8 cellular contexts compared by ENCODE assay signal in genomic region chr17:27296427-27296979, GRCh38. TPM values are rescaled to one million over a fixed set of nuclear protein-coding genes. Genes with fewer than 3 reads are reported as not detected.
DNase-seq lines count a peak whose midpoint lies in the region; ATAC-seq and TF ChIP-seq lines count a peak whose summit lies in the region.

No MANE protein-coding gene starts in this region.

- CTCF ChIA-PET in GM10248 (lab: Yijun Ruan, JAX): interaction anchor here (0.9 to 2.1 kb wide), 6 partner anchors 8 to 60 kb away, joined by 3 to 8 read pairs (median 4); no protein-coding TSS in a partner anchor

- ATAC-seq in lower lobe of right lung (no peak), aorta (ENCODE audit: low FRiP score) (no peak)

- POLR2A ChIA-PET in GM10248 (lab: Yijun Ruan, JAX): interaction anchor here (0.6 to 1.3 kb wide), 3 partner anchors 28 to 170 kb away, joined by 3 to 5 read pairs (median 4); no protein-coding TSS in a partner anchor

- DNase-seq in left ventricle myocardium inferior (no peak), cardiac septum (ENCODE audit: low spot score) (no peak), amniotic stem cell (lab: John Stamatoyannopoulos, UW) (peak; percentile 37), lower lobe of right lung (no peak), aorta (no peak), GM10248 (ENCODE audit: extremely low spot score) (no peak), NCI-H187 treated with DMSO at 0.1 percent for 48 hours (lab: John Stamatoyannopoulos, UW) (no peak)
- no peak for DNase-seq in activated CD4-positive, CD25-positive, alpha-beta regulatory T cell (lab: John Stamatoyannopoulos, UW)

- TF ChIP-seq CTCF in left ventricle myocardium inferior (IDR thresholded peaks at IDR 0.05; ENCODE audit: borderline replicate concordance) (no peak), lower lobe of right lung (IDR thresholded peaks at IDR 0.05) (no peak), GM10248 (IDR thresholded peaks at IDR 0.05; ENCODE audit: control extremely low read depth, extremely low read depth, low read depth, missing control alignments) (no peak)

- peak overlapping the region; percentile 99 for H3K27ac ChIP-seq in left ventricle myocardium inferior (replicated peaks)
- peak overlapping the region; percentile 99 for H3K27ac ChIP-seq in lower lobe of right lung
- no peak overlapping the region for H3K27ac ChIP-seq in aorta (ENCODE audit: low read depth in 1 of 2, low read length in 2 of 2)

- H3K9me3 ChIP-seq in left ventricle myocardium inferior (replicated peaks): no peaks in the 10 kb centered on the region
- H3K9me3 ChIP-seq in lower lobe of right lung: no peaks in the 10 kb centered on the region
- no peaks in the 10 kb centered on the region for H3K9me3 ChIP-seq in aorta (ENCODE audit: control insufficient read depth, low read length)

- H3K36me3 ChIP-seq in left ventricle myocardium inferior (no peaks in the 10 kb centered on the region), lower lobe of right lung (peaks cover 4% of the 10 kb centered on the region), aorta (ENCODE audit: control insufficient read depth in 1 of 2, insufficient read depth in 2 of 2, low read length in 1 of 2) (no peaks in the 10 kb centered on the region)

- H3K27me3 ChIP-seq in left ventricle myocardium inferior (ENCODE audit: low read depth) (no peaks in the 10 kb centered on the region), lower lobe of right lung (ENCODE audit: low read depth) (no peaks in the 10 kb centered on the region), aorta (ENCODE audit: control insufficient read depth in 1 of 2, insufficient read depth in 2 of 2, low read length in 1 of 2) (no peaks in the 10 kb centered on the region)

- H3K4me3 ChIP-seq in left ventricle myocardium inferior (peak overlapping the region; percentile 80), lower lobe of right lung (peak overlapping the region; percentile 90), aorta (ENCODE audit: low read length in 2 of 2) (peak overlapping the region; percentile 60 to 64)

- 1% methylated on average over 2 of the region's 2 CpGs for WGBS in aorta, 2 donors

- peaks cover 80% of the 10 kb centered on the region for H3K4me1 ChIP-seq in left ventricle myocardium inferior
- H3K4me1 ChIP-seq in lower lobe of right lung: peaks cover 63% of the 10 kb centered on the region
- no peaks in the 10 kb centered on the region for H3K4me1 ChIP-seq in aorta (ENCODE audit: control insufficient read depth in 1 of 2, insufficient read depth in 2 of 2, low read length in 2 of 2)

- intact Hi-C loops in left ventricle myocardium inferior (cut with micrococcal nuclease): no loop called here
- intact Hi-C loops in cardiac septum (cut with DNase I): no loop called here
- intact Hi-C loops in lower lobe of right lung (cut with DNase I): no loop called here
- intact Hi-C loops in aorta (cut with DNase I): no loop called here

RNA-seq across cellular contexts. Expression of gene WSB1, which starts 2.6 kb away (rescaled TPM):
- total RNA-seq in left ventricle myocardium inferior: 53.3 TPM
- total RNA-seq in cardiac septum: 94.1 TPM
- 282 TPM for total RNA-seq in lower lobe of right lung
- total RNA-seq in aorta: 100 to 1,000 TPM; 320 to 355 TPM
- polyA plus RNA-seq in aorta: 100 to 1,000 TPM in 1 of 2 donors, 10 to 100 TPM in 1; 18.2 to 222 TPM

Comparison
In these comparisons a context has a peak if more than half of its experiments do, and no peak if none do; other contexts are left out.
1. H3K27ac ChIP-seq: peak in left ventricle myocardium inferior (single experiment) and lower lobe of right lung (single experiment); none in aorta (0 of 2).
2. Peak in every context shown above with its lines, with median percentiles within 50 percentile points of each other: H3K4me3 ChIP-seq.